1 cellular context compared by ENCODE assay signal in the genomic region with DNA sequence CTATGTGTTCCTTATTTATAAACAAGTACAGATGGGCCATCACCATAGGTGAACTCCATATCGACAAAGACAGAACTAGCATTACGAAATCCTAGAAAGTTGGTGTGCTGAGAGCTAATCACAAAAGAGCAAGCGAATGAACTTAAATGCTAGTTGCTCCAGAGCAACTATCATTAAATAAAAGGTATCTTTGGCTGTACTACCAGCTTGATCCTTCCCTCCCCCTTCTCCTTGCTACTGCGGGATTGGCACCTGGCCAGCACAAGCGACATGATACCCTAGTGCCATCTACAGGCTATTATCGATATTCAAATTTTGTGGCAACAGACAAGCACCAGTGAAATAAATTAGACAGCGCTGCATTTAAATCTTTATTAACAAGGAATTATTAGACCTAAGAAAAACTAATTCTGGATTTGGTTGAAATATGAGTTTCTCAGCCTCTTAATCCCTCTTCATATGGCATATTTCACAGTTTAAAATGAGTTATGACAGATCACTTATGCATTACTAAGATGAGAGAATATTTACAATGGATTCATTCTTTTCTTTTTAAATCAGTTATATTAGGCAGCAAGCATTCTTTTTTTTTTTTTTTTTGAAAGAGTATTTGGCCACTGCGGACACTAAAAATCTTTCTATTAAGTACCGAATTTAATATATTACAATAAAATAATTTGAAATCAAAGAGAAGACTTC.
TF ChIP-seq lines count a peak whose summit lies in the region.

No MANE protein-coding gene starts in this region.

TF ChIP-seq in GM23338, 12 proteins besides CTCF, POLR2A, EP300 and RAD21 (continued from another document):
- TF ChIP-seq REST (IDR thresholded peaks at IDR 0.05; ENCODE audit: unreplicated experiment) (no peak), ZNF114 (CRISPR knock-in tag; IDR thresholded peaks at IDR 0.05) (no peak), CREB1 (CRISPR knock-in tag; IDR thresholded peaks at IDR 0.05; ENCODE audit: low read depth) (no peak), STAT1 (IDR thresholded peaks at IDR 0.05; ENCODE audit: unreplicated experiment) (no peak), NANOG (IDR thresholded peaks at IDR 0.05; ENCODE audit: borderline replicate concordance) (no peak)
